Comparison of ENCODE assay signal across 12 cellular contexts in the genomic region with DNA sequence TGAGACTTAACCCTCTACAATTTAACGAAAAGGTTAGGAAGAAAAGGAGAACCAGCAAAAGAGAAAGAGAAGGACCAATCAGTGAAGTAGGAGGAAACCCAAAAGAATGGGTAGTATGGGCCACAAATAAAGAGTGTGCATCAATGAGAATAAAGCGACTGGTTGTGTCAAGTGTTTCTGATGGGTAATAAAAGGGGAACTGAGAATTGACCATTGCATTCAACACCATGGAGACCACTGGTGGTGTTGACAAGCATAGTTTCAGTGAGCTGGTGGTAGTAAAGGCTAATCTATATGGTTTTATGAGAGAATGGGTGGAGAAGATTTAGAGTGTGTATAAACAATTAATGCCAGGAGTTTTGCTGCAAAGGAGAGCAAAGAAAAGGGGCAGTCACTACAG.
A peak's percentile ranks its signal among the peaks of the same experiment; 100 is the strongest.
DNase-seq lines count a peak whose midpoint lies in the region; ATAC-seq and TF ChIP-seq lines count a peak whose summit lies in the region.
"Had no signal": no experiment of that assay in that cellular context is flagged by ENCODE, and none has a peak within 500 bp of the region (broad histone marks: within the 10 kb centered on the region; RNA-seq: fewer than 3 reads in every experiment).

No MANE protein-coding gene starts in this region.

- no peaks in the 10 kb centered on the region for H3K27me3 ChIP-seq in SK-N-SH (ENCODE audit: insufficient read depth)
- H3K27me3 ChIP-seq: body of pancreas had no signal

- DNase-seq in COLO668 (lab: John Stamatoyannopoulos, UW; ENCODE audit: unreplicated experiment) (no peak), SK-N-SH (no peak), AG20443 (ENCODE audit: low spot score) (no peak), NCI-H1417 treated with DMSO at 0.1 percent for 48 hours (lab: John Stamatoyannopoulos, UW) (no peak)
- DNase-seq: activated CD4-positive, alpha-beta T cell treated with anti-CD3 and anti-CD28 coated beads for 1 hour; body of pancreas; NCI-H524; stimulated activated naive CD4-positive, alpha-beta T cell treated with Interleukin-2 at 50 U/mL for 16 hours had no signal

- CTCF ChIA-PET in SK-N-SH (lab: Yijun Ruan, JAX): interaction anchor here (1.0 kb wide), 1 partner anchor 9 kb away, joined by 3 read pairs; no protein-coding TSS in a partner anchor

- H3K9me2 ChIP-seq in SK-N-SH: no peaks in the 10 kb centered on the region

- ATAC-seq in GM19328 (IDR thresholded peaks at IDR 0.05; ENCODE audit: unreplicated experiment) (peak; percentile 74), HG02588 (IDR thresholded peaks at IDR 0.05; ENCODE audit: unreplicated experiment) (peak; percentile 93), HG03342 (IDR thresholded peaks at IDR 0.05; ENCODE audit: unreplicated experiment) (peak; percentile 97)
- ATAC-seq: body of pancreas had no signal

- POLR2A ChIA-PET in SK-N-SH (lab: Yijun Ruan, JAX): no interaction called here

- no peak overlapping the region for H2AFZ ChIP-seq in SK-N-SH (ENCODE audit: low read depth)

- H3K4me2 ChIP-seq in SK-N-SH: no peak overlapping the region

- H3K4me1 ChIP-seq in SK-N-SH (ENCODE audit: control insufficient read depth in 1 of 2, insufficient read depth in 2 of 2, low read depth in 1 of 2, low read length in 1 of 2): no peaks in the 10 kb centered on the region; a peak in 1 of 4 replicates
- H3K4me1 ChIP-seq: body of pancreas had no signal

- no peak overlapping the region for H3K9ac ChIP-seq in SK-N-SH

- H3K4me3 ChIP-seq in SK-N-SH (ENCODE audit: low read depth in 2 of 2, low read length in 1 of 2): no peak overlapping the region
- H3K4me3 ChIP-seq: body of pancreas, lung had no signal

- WGBS in SK-N-SH (ENCODE audit: low lambda C conversion rate): 84% methylated on average over 2 of the region's 2 CpGs

- no peaks in the 10 kb centered on the region for H3K9me3 ChIP-seq in SK-N-SH
- H3K9me3 ChIP-seq: body of pancreas had no signal

- H3K27ac ChIP-seq in SK-N-SH (ENCODE audit: low read depth in 2 of 2, low read length in 1 of 2): no peak overlapping the region
- H3K27ac ChIP-seq: body of pancreas had no signal

- TF ChIP-seq RAD21 in SK-N-SH (IDR thresholded peaks at IDR 0.05; ENCODE audit: low read length): no peak

- no peaks in the 10 kb centered on the region for H3F3A ChIP-seq in SK-N-SH (replicated peaks; ENCODE audit: insufficient read depth)

- TF ChIP-seq EP300 in SK-N-SH (IDR thresholded peaks at IDR 0.05; ENCODE audit: borderline replicate concordance in 1 of 2, low read depth in 1 of 2, low read length in 1 of 2): no peak

- no peaks in the 10 kb centered on the region for H3K79me2 ChIP-seq in SK-N-SH (ENCODE audit: insufficient read depth)

- no peak for TF ChIP-seq CTCF in SK-N-SH (IDR thresholded peaks at IDR 0.05)

- no peaks in the 10 kb centered on the region for H3K36me3 ChIP-seq in SK-N-SH (replicated peaks in 1 of 2; ENCODE audit: control insufficient read depth in 1 of 2, insufficient read depth in 2 of 2, low read length in 1 of 2)

- H4K20me1 ChIP-seq in SK-N-SH (ENCODE audit: insufficient read depth): no peaks in the 10 kb centered on the region

TF ChIP-seq in SK-N-SH, 30 proteins besides CTCF, POLR2A, EP300 and RAD21:
- TF ChIP-seq USF2 (IDR thresholded peaks at IDR 0.05; ENCODE audit: borderline replicate concordance, low read depth, low read length): no peak
- no peak for TF ChIP-seq NRF1 (IDR thresholded peaks at IDR 0.05; ENCODE audit: low read depth, low read length)
- TF ChIP-seq FOXM1 (IDR thresholded peaks at IDR 0.05; ENCODE audit: low read depth): no peak
- no peak for TF ChIP-seq GATA2 (CRISPR knock-in tag; IDR thresholded peaks at IDR 0.05)
- TF ChIP-seq SIN3A (IDR thresholded peaks at IDR 0.05; ENCODE audit: borderline replicate concordance, low read depth, low read length): no peak
- TF ChIP-seq TEAD4 (IDR thresholded peaks at IDR 0.05; ENCODE audit: borderline replicate concordance, insufficient read depth): no peak
- TF ChIP-seq GABPA (IDR thresholded peaks at IDR 0.05; ENCODE audit: low read depth): no peak
- TF ChIP-seq TCF12 (IDR thresholded peaks at IDR 0.05): no peak
- TF ChIP-seq MAX (IDR thresholded peaks at IDR 0.05; ENCODE audit: low read depth): no peak
- TF ChIP-seq RCOR1 (IDR thresholded peaks at IDR 0.05; ENCODE audit: low read length): no peak
- TF ChIP-seq TAF1 (IDR thresholded peaks at IDR 0.05; ENCODE audit: borderline replicate concordance, low read depth, low read length): no peak
- TF ChIP-seq, protein P1, sequence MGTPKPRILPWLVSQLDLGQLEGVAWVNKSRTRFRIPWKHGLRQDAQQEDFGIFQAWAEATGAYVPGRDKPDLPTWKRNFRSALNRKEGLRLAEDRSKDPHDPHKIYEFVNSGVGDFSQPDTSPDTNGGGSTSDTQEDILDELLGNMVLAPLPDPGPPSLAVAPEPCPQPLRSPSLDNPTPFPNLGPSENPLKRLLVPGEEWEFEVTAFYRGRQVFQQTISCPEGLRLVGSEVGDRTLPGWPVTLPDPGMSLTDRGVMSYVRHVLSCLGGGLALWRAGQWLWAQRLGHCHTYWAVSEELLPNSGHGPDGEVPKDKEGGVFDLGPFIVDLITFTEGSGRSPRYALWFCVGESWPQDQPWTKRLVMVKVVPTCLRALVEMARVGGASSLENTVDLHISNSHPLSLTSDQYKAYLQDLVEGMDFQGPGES (IDR thresholded peaks at IDR 0.05; ENCODE audit: low read depth, low read length): no peak
- TF ChIP-seq RFX5 (IDR thresholded peaks at IDR 0.05; ENCODE audit: low read length): no peak
